ENCODE assay signal across 1 cellular context in genomic region chr12:39792938-39793337, GRCh38.
TF ChIP-seq lines count a peak whose summit lies in the region.

No MANE protein-coding gene starts in this region.

TF ChIP-seq in HepG2, 621 proteins besides CTCF, POLR2A, EP300 and RAD21 (continued from another document):
- TF ChIP-seq RNF219 (CRISPR knock-in tag; IDR thresholded peaks at IDR 0.05) (no peak), ZNF337 (CRISPR knock-in tag; IDR thresholded peaks at IDR 0.05; ENCODE audit: borderline replicate concordance, low read depth) (no peak), TGIF2 (CRISPR knock-in tag; IDR thresholded peaks at IDR 0.05) (no peak), RORA (CRISPR knock-in tag; IDR thresholded peaks at IDR 0.05) (no peak), ZNF407 (CRISPR knock-in tag; IDR thresholded peaks at IDR 0.05; ENCODE audit: not compliant biosample characterization) (no peak)
TF ChIP-seq in HepG2: peak in this region for 2.
